Comparison of ENCODE assay signal across 8 cellular contexts in genomic region chr22:44975444-44976262, GRCh38. TPM values are rescaled to one million over a fixed set of nuclear protein-coding genes. Genes with fewer than 3 reads are reported as not detected.
DNase-seq lines count a peak whose midpoint lies in the region; ATAC-seq and TF ChIP-seq lines count a peak whose summit lies in the region.

No MANE protein-coding gene starts in this region.

- no peak for TF ChIP-seq EP300 in SK-N-SH (IDR thresholded peaks at IDR 0.05; ENCODE audit: borderline replicate concordance in 1 of 2, low read depth in 1 of 2, low read length in 1 of 2)

- TF ChIP-seq CTCF in SK-N-SH (IDR thresholded peaks at IDR 0.05) (peak; percentile 84), left ventricle myocardium inferior (IDR thresholded peaks at IDR 0.05; ENCODE audit: borderline replicate concordance) (peak; percentile 70), retinal pigment epithelial cell (conservative IDR thresholded peaks at IDR 0.05; ENCODE audit: low read depth, low read length) (peak; percentile 95)

- H2AFZ ChIP-seq in SK-N-SH (ENCODE audit: low read depth), result no peak overlapping the region

- H3K4me3 ChIP-seq in SK-N-SH (ENCODE audit: low read depth in 2 of 2, low read length in 1 of 2) (no peak overlapping the region; a peak in 1 of 4 replicates), left ventricle myocardium inferior (no peak overlapping the region), retinal pigment epithelial cell (ENCODE audit: low read length) (no peak overlapping the region)

- peaks cover 10% of the 10 kb centered on the region for H4K20me1 ChIP-seq in SK-N-SH (ENCODE audit: insufficient read depth)

- CTCF ChIA-PET in SK-N-SH (lab: Yijun Ruan, JAX), result interaction anchor here (0.6 to 2.3 kb wide), 18 partner anchors 8 to 258 kb away, joined by 3 to 13 read pairs (median 4); no protein-coding TSS in a partner anchor

- 31% methylated on average over 10 of the region's 21 CpGs for WGBS in SK-N-SH (ENCODE audit: low lambda C conversion rate)

- POLR2A ChIA-PET in SK-N-SH (lab: Yijun Ruan, JAX), result no interaction called here

- H3K27ac ChIP-seq in SK-N-SH (ENCODE audit: low read depth in 2 of 2, low read length in 1 of 2) (no peak overlapping the region), left ventricle myocardium inferior (replicated peaks) (no peak overlapping the region)

- peak; percentile 89 for DNase-seq in COLO829 (ENCODE audit: low spot score)
- peak; percentile 81 for DNase-seq in SK-N-SH
- DNase-seq in amniotic epithelial cell (ENCODE audit: low read depth), result peak; percentile 57
- peak; percentile 70 for DNase-seq in left ventricle myocardium inferior
- peak; percentile 37 for DNase-seq in retinal pigment epithelial cell (ENCODE audit: low read depth)

- peak; percentile 46 for ATAC-seq in HG02642 (IDR thresholded peaks at IDR 0.05; ENCODE audit: poor library complexity, unreplicated experiment)
- ATAC-seq in GM19023 (IDR thresholded peaks at IDR 0.05; ENCODE audit: unreplicated experiment), result no peak
- ATAC-seq in HG02981 (IDR thresholded peaks at IDR 0.05; ENCODE audit: unreplicated experiment), result no peak

- H3K4me2 ChIP-seq in SK-N-SH, result no peak overlapping the region

- H3K79me2 ChIP-seq in SK-N-SH (ENCODE audit: insufficient read depth), result no peaks in the 10 kb centered on the region

- H3K4me1 ChIP-seq in SK-N-SH (ENCODE audit: control insufficient read depth in 1 of 2, insufficient read depth in 2 of 2, low read depth in 1 of 2, low read length in 1 of 2) (peaks cover 0 to 3% of the 10 kb centered on the region in 2 experiments; a peak in 1 of 4 replicates), left ventricle myocardium inferior (no peaks in the 10 kb centered on the region)

- intact Hi-C loops in left ventricle myocardium inferior (cut with micrococcal nuclease), result no loop called here

- no peaks in the 10 kb centered on the region for H3K27me3 ChIP-seq in SK-N-SH (ENCODE audit: insufficient read depth)
- H3K27me3 ChIP-seq in left ventricle myocardium inferior (ENCODE audit: low read depth), result peaks cover 69% of the 10 kb centered on the region

- H3K36me3 ChIP-seq in SK-N-SH (replicated peaks in 1 of 2; ENCODE audit: control insufficient read depth in 1 of 2, insufficient read depth in 2 of 2, low read length in 1 of 2), result no peaks in the 10 kb centered on the region
- no peaks in the 10 kb centered on the region for H3K36me3 ChIP-seq in left ventricle myocardium inferior

- H3K9ac ChIP-seq in SK-N-SH, result no peak overlapping the region

- H3F3A ChIP-seq in SK-N-SH (replicated peaks; ENCODE audit: insufficient read depth), result no peaks in the 10 kb centered on the region

- H3K9me3 ChIP-seq in SK-N-SH (no peaks in the 10 kb centered on the region), left ventricle myocardium inferior (replicated peaks) (no peaks in the 10 kb centered on the region)

- peak; percentile 74 for TF ChIP-seq RAD21 in SK-N-SH (IDR thresholded peaks at IDR 0.05; ENCODE audit: low read length)

- no peaks in the 10 kb centered on the region for H3K9me2 ChIP-seq in SK-N-SH

TF ChIP-seq in SK-N-SH, 30 proteins besides CTCF, POLR2A, EP300 and RAD21:
- TF ChIP-seq MXI1 (IDR thresholded peaks at IDR 0.05; ENCODE audit: low read depth, low read length) (peak; percentile 24; the same call in 1 of the 2 replicates), EZH2phosphoT487 (IDR thresholded peaks at IDR 0.05; ENCODE audit: borderline replicate concordance, low read depth) (no peak), RCOR1 (IDR thresholded peaks at IDR 0.05; ENCODE audit: low read length) (peak; percentile 42; the same call in 1 of the 2 replicates), SMC3 (IDR thresholded peaks at IDR 0.05; ENCODE audit: low read depth, low read length) (peak; percentile 67), REST (IDR thresholded peaks at IDR 0.05; ENCODE audit: low read depth, low read length) (peak; percentile 100)

RNA-seq across cellular contexts. Expression of gene PHF21B, which starts 34.2 kb away (rescaled TPM):
- 0.76 and 0.96 TPM in 2 replicates for polyA plus RNA-seq in SK-N-SH (2012; rRNA removed)
- 0.58 and 0.89 TPM in 2 replicates for polyA plus RNA-seq in SK-N-SH (2012; cell fraction: cytosol; rRNA removed)
- polyA plus RNA-seq in SK-N-SH (2012; cell fraction: nucleus; rRNA removed), result 0.97 and 1.2 TPM in 2 replicates
- total RNA-seq in left ventricle myocardium inferior, result 0.69 TPM

Comparison
In these comparisons a context has a peak if more than half of its experiments do, and no peak if none do; other contexts are left out.
1. DNase-seq: peak in every context shown above with its lines; median percentile 89 in COLO829; 81 in SK-N-SH; 70 in left ventricle myocardium inferior; 57 in amniotic epithelial cell; 37 in retinal pigment epithelial cell.